ENCODE assay signal across 8 cellular contexts in the genomic region with DNA sequence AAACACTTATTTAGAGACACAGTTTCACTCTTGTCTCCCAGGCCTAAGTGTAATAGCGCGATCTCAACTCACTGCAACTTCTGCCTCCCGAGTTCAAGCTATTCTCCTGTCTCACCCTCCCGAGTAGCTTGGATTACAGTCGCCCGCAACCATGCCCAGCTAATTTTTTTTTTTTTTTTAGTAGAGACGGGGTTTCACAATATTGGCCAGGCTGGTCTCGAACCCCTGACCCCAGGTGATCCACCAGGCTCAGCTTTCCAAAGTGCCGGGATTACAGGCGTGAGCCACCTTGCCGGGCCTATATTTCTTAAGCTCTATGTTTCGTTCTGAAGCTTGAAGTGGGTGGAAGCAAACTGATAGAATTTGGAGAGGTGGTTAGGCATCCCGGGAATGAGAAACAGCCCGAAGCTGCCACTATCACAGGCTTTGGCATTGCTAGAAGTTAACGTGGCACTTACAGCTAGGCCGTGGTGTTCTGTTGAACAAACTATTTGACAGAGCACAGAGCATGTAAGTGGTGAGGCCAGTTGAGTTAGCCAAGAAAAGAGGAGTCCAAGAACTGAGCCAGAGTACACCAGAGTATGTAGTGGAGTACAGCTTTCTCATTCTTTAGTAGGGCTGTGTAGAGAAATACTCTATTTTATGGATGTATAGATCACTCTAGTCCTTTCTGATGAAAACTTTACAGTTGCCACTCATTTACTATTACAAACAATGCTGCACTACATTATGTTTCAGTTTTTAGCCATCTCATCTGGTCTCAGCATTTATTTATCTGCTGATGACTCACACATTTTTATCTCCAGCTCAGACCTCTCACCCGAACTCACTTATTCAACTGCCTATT.
DNase-seq lines count a peak whose midpoint lies in the region; ATAC-seq, FAIRE-seq and TF ChIP-seq lines count a peak whose summit lies in the region.

No MANE protein-coding gene starts in this region.

- no peaks in the 10 kb centered on the region for H4K20me1 ChIP-seq in GM23338 (replicated peaks; ENCODE audit: insufficient read depth)

- H3K27ac Mint-ChIP-seq in GM23338 = peak overlapping the region; percentile 99

- H3K36me3 Mint-ChIP-seq in GM23338 (ENCODE audit: low read depth) = no peaks in the 10 kb centered on the region

- peaks cover 12% of the 10 kb centered on the region; the same call in 1 of the 2 replicates for H3F3A ChIP-seq in GM23338 (replicated peaks; ENCODE audit: low read depth)

- H3K9me3 ChIP-seq in ovary = no peaks in the 10 kb centered on the region

- H3K4me1 Mint-ChIP-seq in GM23338 = peaks cover 70% of the 10 kb centered on the region

- no peaks in the 10 kb centered on the region for H3K79me2 ChIP-seq in GM23338 (replicated peaks; ENCODE audit: insufficient read depth)

- no peak overlapping the region for H2AFZ ChIP-seq in GM23338

- intact Hi-C loops in ovary (cut with DNase I) = loop anchor here in 3 of 4 donors (10.0 kb wide), 3 partner anchors 170 to 1790 kb away; a partner anchor contains a TSS

- H3K36me3 ChIP-seq in GM23338 (ENCODE audit: insufficient read depth) = no peaks in the 10 kb centered on the region
- H3K36me3 ChIP-seq in ovary = no peaks in the 10 kb centered on the region

- H3K27ac ChIP-seq in GM23338 (ENCODE audit: low read depth) (peak overlapping the region; percentile 12), ovary (peak overlapping the region in 1 of 2 donors; percentile 88)

- peak overlapping the region; percentile 80 for H3K4me3 ChIP-seq in GM23338
- H3K4me3 ChIP-seq in ovary = no peak overlapping the region

- WGBS in ovary, 3 donors = 79 to 84% (median 82%) methylated on average over 17 of the region's 17 CpGs

- no peak for TF ChIP-seq CTCF in GM23338 (conservative IDR thresholded peaks at IDR 0.05; ENCODE audit: low read depth in 2 of 2)
- no peak for TF ChIP-seq CTCF in ovary (IDR thresholded peaks at IDR 0.05)

- H3K9me3 Mint-ChIP-seq in GM23338 = peaks cover 4% of the 10 kb centered on the region; the same call in 1 of the 3 replicates

- H3K9me2 ChIP-seq in GM23338 (ENCODE audit: insufficient read depth) = no peaks in the 10 kb centered on the region

- FAIRE-seq in urothelium cell line (lab: Jason Lieb, UNC) = no peak

- no peak for DNase-seq in GM23338 (ENCODE audit: low spot score)
- peak; percentile 67 for DNase-seq in fibroblast of gingiva (ENCODE audit: low read depth)
- DNase-seq in ovary = peak in 1 of 5 donors; percentile 37
- DNase-seq in urothelium cell line (ENCODE audit: low spot score) = no peak

- H3K4me2 ChIP-seq in GM23338 = peak overlapping the region; percentile 91

- no peaks in the 10 kb centered on the region for H3K27me3 ChIP-seq in GM23338 (ENCODE audit: insufficient read depth)
- H3K27me3 ChIP-seq in ovary = no peaks in the 10 kb centered on the region

- ATAC-seq in GM23338 (no peak), SK-N-SH treated with all-trans-retinoic acid at 6 μM for 48 hours (peak; percentile 19), HG03354 (IDR thresholded peaks at IDR 0.05; ENCODE audit: poor library complexity, severe bottlenecking, unreplicated experiment) (no peak), GM19463 (IDR thresholded peaks at IDR 0.05; ENCODE audit: unreplicated experiment) (no peak), GM21360 (IDR thresholded peaks at IDR 0.05; ENCODE audit: unreplicated experiment) (no peak)

- H3K4me1 ChIP-seq in GM23338 (ENCODE audit: insufficient read depth) = peaks cover 40% of the 10 kb centered on the region
- H3K4me1 ChIP-seq in ovary (ENCODE audit: insufficient read depth) = peaks cover 4% of the 10 kb centered on the region

- H3K4me3 Mint-ChIP-seq in GM23338 = peak overlapping the region; percentile 92

- peaks cover 42% of the 10 kb centered on the region for H3K27me3 Mint-ChIP-seq in GM23338 (ENCODE audit: insufficient read depth, low read depth, poor library complexity)

- peak; percentile 14 for TF ChIP-seq EP300 in ovary (IDR thresholded peaks at IDR 0.05)

- no peak for TF ChIP-seq POLR2A in ovary (IDR thresholded peaks at IDR 0.05)

TF ChIP-seq in GM23338, 12 proteins besides CTCF, POLR2A, EP300 and RAD21 (continues in another document):
- TF ChIP-seq, protein P1, sequence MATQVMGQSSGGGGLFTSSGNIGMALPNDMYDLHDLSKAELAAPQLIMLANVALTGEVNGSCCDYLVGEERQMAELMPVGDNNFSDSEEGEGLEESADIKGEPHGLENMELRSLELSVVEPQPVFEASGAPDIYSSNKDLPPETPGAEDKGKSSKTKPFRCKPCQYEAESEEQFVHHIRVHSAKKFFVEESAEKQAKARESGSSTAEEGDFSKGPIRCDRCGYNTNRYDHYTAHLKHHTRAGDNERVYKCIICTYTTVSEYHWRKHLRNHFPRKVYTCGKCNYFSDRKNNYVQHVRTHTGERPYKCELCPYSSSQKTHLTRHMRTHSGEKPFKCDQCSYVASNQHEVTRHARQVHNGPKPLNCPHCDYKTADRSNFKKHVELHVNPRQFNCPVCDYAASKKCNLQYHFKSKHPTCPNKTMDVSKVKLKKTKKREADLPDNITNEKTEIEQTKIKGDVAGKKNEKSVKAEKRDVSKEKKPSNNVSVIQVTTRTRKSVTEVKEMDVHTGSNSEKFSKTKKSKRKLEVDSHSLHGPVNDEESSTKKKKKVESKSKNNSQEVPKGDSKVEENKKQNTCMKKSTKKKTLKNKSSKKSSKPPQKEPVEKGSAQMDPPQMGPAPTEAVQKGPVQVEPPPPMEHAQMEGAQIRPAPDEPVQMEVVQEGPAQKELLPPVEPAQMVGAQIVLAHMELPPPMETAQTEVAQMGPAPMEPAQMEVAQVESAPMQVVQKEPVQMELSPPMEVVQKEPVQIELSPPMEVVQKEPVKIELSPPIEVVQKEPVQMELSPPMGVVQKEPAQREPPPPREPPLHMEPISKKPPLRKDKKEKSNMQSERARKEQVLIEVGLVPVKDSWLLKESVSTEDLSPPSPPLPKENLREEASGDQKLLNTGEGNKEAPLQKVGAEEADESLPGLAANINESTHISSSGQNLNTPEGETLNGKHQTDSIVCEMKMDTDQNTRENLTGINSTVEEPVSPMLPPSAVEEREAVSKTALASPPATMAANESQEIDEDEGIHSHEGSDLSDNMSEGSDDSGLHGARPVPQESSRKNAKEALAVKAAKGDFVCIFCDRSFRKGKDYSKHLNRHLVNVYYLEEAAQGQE (IDR thresholded peaks at IDR 0.05; ENCODE audit: unreplicated experiment) = no peak
- TF ChIP-seq NANOG (IDR thresholded peaks at IDR 0.05; ENCODE audit: borderline replicate concordance) (no peak), POLR2AphosphoS5 (IDR thresholded peaks at IDR 0.05; ENCODE audit: low read depth) (no peak), ZNF331 (CRISPR knock-in tag; IDR thresholded peaks at IDR 0.05; ENCODE audit: low read depth) (no peak), EZH2 (IDR thresholded peaks at IDR 0.05; ENCODE audit: low read depth, unreplicated experiment) (no peak)
- TF ChIP-seq, protein P2, sequence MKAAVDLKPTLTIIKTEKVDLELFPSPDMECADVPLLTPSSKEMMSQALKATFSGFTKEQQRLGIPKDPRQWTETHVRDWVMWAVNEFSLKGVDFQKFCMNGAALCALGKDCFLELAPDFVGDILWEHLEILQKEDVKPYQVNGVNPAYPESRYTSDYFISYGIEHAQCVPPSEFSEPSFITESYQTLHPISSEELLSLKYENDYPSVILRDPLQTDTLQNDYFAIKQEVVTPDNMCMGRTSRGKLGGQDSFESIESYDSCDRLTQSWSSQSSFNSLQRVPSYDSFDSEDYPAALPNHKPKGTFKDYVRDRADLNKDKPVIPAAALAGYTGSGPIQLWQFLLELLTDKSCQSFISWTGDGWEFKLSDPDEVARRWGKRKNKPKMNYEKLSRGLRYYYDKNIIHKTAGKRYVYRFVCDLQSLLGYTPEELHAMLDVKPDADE (IDR thresholded peaks at IDR 0.05) = no peak

TF ChIP-seq in SK-N-SH treated with all-trans-retinoic acid at 6 μM for 48 hours, 23 proteins besides CTCF, POLR2A, EP300 and RAD21 (continues in another document):
- TF ChIP-seq SNAI2 (CRISPR knock-in tag; IDR thresholded peaks at IDR 0.05) = no peak
- TF ChIP-seq, protein P3, sequence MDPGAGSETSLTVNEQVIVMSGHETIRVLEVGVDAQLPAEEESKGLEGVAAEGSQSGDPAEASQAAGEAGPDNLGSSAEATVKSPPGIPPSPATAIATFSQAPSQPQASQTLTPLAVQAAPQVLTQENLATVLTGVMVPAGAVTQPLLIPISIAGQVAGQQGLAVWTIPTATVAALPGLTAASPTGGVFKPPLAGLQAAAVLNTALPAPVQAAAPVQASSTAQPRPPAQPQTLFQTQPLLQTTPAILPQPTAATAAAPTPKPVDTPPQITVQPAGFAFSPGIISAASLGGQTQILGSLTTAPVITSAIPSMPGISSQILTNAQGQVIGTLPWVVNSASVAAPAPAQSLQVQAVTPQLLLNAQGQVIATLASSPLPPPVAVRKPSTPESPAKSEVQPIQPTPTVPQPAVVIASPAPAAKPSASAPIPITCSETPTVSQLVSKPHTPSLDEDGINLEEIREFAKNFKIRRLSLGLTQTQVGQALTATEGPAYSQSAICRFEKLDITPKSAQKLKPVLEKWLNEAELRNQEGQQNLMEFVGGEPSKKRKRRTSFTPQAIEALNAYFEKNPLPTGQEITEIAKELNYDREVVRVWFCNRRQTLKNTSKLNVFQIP (CRISPR knock-in tag; IDR thresholded peaks at IDR 0.05; ENCODE audit: borderline replicate concordance, low read depth) = no peak
- TF ChIP-seq, protein P4, sequence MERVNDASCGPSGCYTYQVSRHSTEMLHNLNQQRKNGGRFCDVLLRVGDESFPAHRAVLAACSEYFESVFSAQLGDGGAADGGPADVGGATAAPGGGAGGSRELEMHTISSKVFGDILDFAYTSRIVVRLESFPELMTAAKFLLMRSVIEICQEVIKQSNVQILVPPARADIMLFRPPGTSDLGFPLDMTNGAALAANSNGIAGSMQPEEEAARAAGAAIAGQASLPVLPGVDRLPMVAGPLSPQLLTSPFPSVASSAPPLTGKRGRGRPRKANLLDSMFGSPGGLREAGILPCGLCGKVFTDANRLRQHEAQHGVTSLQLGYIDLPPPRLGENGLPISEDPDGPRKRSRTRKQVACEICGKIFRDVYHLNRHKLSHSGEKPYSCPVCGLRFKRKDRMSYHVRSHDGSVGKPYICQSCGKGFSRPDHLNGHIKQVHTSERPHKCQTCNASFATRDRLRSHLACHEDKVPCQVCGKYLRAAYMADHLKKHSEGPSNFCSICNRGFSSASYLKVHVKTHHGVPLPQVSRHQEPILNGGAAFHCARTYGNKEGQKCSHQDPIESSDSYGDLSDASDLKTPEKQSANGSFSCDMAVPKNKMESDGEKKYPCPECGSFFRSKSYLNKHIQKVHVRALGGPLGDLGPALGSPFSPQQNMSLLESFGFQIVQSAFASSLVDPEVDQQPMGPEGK (CRISPR knock-in tag; IDR thresholded peaks at IDR 0.05; ENCODE audit: borderline replicate concordance) = no peak
- TF ChIP-seq ZNF8 (CRISPR knock-in tag; IDR thresholded peaks at IDR 0.05) = no peak
- no peak for TF ChIP-seq CSDC2 (CRISPR knock-in tag; IDR thresholded peaks at IDR 0.05)
